8 cellular contexts compared by ENCODE assay signal in genomic region chr1:155195201-155196102, GRCh38. TPM values are rescaled to one million over a fixed set of nuclear protein-coding genes. Genes with fewer than 3 reads are reported as not detected.
DNase-seq lines count a peak whose midpoint lies in the region; ATAC-seq and TF ChIP-seq lines count a peak whose summit lies in the region.

No MANE protein-coding gene starts in this region.

- H3K4me1 ChIP-seq in SJSA1 (replicated peaks) (peaks cover 34% of the 10 kb centered on the region), fibroblast of lung (ENCODE audit: control insufficient read depth, extremely low read depth, insufficient read depth, low read length) (peaks cover 19% of the 10 kb centered on the region), rectal smooth muscle tissue (ENCODE audit: control insufficient read depth, insufficient read depth, low read length) (peaks cover 17% of the 10 kb centered on the region)

- ATAC-seq in HG02870 (IDR thresholded peaks at IDR 0.05; ENCODE audit: unreplicated experiment) (no peak), HG03135 (IDR thresholded peaks at IDR 0.05; ENCODE audit: unreplicated experiment) (no peak)

- DNase-seq in GM03348 (ENCODE audit: low spot score) (peak; percentile 42), SJSA1 (ENCODE audit: low read depth in 1 of 2, low spot score in 2 of 2) (no peak), fibroblast of lung (ENCODE audit: low read depth in 2 of 2) (peak in 1 of 2 donors; percentile 10), NCI-H446 treated with DMSO at 0.1 percent for 48 hours (lab: John Stamatoyannopoulos, UW) (no peak)
- DNase-seq in activated CD4-positive, CD25-positive, alpha-beta regulatory T cell treated with anti-CD3 and anti-CD28 coated beads, Interleukin-2, amount 50 U/mL, for 72 hours, result no peak

- H3K9ac ChIP-seq in fibroblast of lung (ENCODE audit: insufficient read depth, low read length), result peak overlapping the region; percentile 85
- H3K9ac ChIP-seq in rectal smooth muscle tissue (ENCODE audit: low read length), result no peak overlapping the region

- H3K4me3 ChIP-seq in SJSA1 (peak overlapping the region; percentile 40), fibroblast of lung (replicated peaks in 1 of 4; ENCODE audit: control extremely low read depth in 1 of 4, insufficient read depth in 1 of 4, low read depth in 3 of 4, low read length in 4 of 4) (peak overlapping the region; percentile 33 to 74 (median 54)), rectal smooth muscle tissue (ENCODE audit: low read length) (peak overlapping the region; percentile 81)

- H3K27ac ChIP-seq in SJSA1 (peak overlapping the region; percentile 79; the same call in 1 of the 2 replicates), fibroblast of lung (ENCODE audit: insufficient read depth, low read length) (peak overlapping the region; percentile 94), rectal smooth muscle tissue (ENCODE audit: low read depth, low read length) (peak overlapping the region; percentile 95)

- no peak for TF ChIP-seq CTCF in fibroblast of lung (conservative IDR thresholded peaks at IDR 0.05 in 1 of 2, IDR thresholded peaks at IDR 0.05 in 1 of 2; ENCODE audit: low read depth in 1 of 2, low read length in 2 of 2)

- peaks cover 8% of the 10 kb centered on the region for H3K79me2 ChIP-seq in fibroblast of lung (ENCODE audit: control insufficient read depth, insufficient read depth, low read length)

- H3K27me3 ChIP-seq in SJSA1 (replicated peaks) (no peaks in the 10 kb centered on the region), fibroblast of lung (ENCODE audit: control insufficient read depth, insufficient read depth, low read length) (no peaks in the 10 kb centered on the region), rectal smooth muscle tissue (ENCODE audit: control insufficient read depth, insufficient read depth, low read length) (no peaks in the 10 kb centered on the region)

- no peaks in the 10 kb centered on the region for H4K20me1 ChIP-seq in fibroblast of lung (ENCODE audit: control insufficient read depth, extremely low read depth, insufficient read depth, low read length)

- H3K36me3 ChIP-seq in SJSA1 (peaks cover 33% of the 10 kb centered on the region), fibroblast of lung (ENCODE audit: control insufficient read depth, insufficient read depth, low read length) (peaks cover 21% of the 10 kb centered on the region), rectal smooth muscle tissue (ENCODE audit: control insufficient read depth, insufficient read depth, low read length) (peaks cover 6% of the 10 kb centered on the region)

- H3K9me3 ChIP-seq in SJSA1 (replicated peaks) (no peaks in the 10 kb centered on the region), fibroblast of lung (ENCODE audit: control insufficient read depth, insufficient read depth, low read depth, low read length) (no peaks in the 10 kb centered on the region)

- H2AFZ ChIP-seq in fibroblast of lung (ENCODE audit: low read length), result no peak overlapping the region

- peak overlapping the region; percentile 95 for H3K4me2 ChIP-seq in fibroblast of lung (ENCODE audit: extremely low read depth, insufficient read depth, low read length)

RNA-seq across cellular contexts. Expression of gene THBS3, which starts 12.2 kb away (rescaled TPM):
- 3.2 and 5.4 TPM in 2 replicates for total RNA-seq in SJSA1 (2014; rRNA removed; shearing (Covaris generic))
- 36.8 and 38.3 TPM in 2 replicates for total RNA-seq in fibroblast of lung
- 30.0 and 39.6 TPM in 2 replicates for polyA plus RNA-seq in fibroblast of lung
- 25.9 and 33.5 TPM in 2 replicates for polyA plus RNA-seq in fibroblast of lung (2012)
- polyA minus RNA-seq in fibroblast of lung (ENCODE audit: low replicate concordance), result 31.4 and 41.7 TPM in 2 replicates

RNA-seq across cellular contexts. Expression of gene MTX1, which starts 13.0 kb away (rescaled TPM):
- 69.7 and 86.0 TPM in 2 replicates for total RNA-seq in SJSA1 (2014; rRNA removed; shearing (Covaris generic))
- total RNA-seq in fibroblast of lung, result 36.7 and 46.6 TPM in 2 replicates
- polyA plus RNA-seq in fibroblast of lung, result 42.2 and 52.4 TPM in 2 replicates
- polyA plus RNA-seq in fibroblast of lung (2012), result 51.8 and 72.5 TPM in 2 replicates
- 97.5 and 113 TPM in 2 replicates for polyA minus RNA-seq in fibroblast of lung (ENCODE audit: low replicate concordance)

RNA-seq across cellular contexts. Expression of gene TRIM46, which starts 21.8 kb away (rescaled TPM):
- 0.21 and 1.1 TPM in 2 replicates for total RNA-seq in SJSA1 (2014; rRNA removed; shearing (Covaris generic))
- 3.1 and 4.0 TPM in 2 replicates for total RNA-seq in fibroblast of lung
- polyA plus RNA-seq in fibroblast of lung, result 1.9 and 2.2 TPM in 2 replicates
- 2.7 and 3.4 TPM in 2 replicates for polyA plus RNA-seq in fibroblast of lung (2012)
- polyA minus RNA-seq in fibroblast of lung (ENCODE audit: low replicate concordance), result 4.6 and 5.3 TPM in 2 replicates

RNA-seq across cellular contexts. Expression of gene KRTCAP2, which starts 22.3 kb away (rescaled TPM):
- 61.7 and 94.8 TPM in 2 replicates for total RNA-seq in SJSA1 (2014; rRNA removed; shearing (Covaris generic))
- 122 and 125 TPM in 2 replicates for total RNA-seq in fibroblast of lung
- 123 and 134 TPM in 2 replicates for polyA plus RNA-seq in fibroblast of lung
- polyA plus RNA-seq in fibroblast of lung (2012), result 213 and 246 TPM in 2 replicates
- polyA minus RNA-seq in fibroblast of lung (ENCODE audit: low replicate concordance), result 358 and 370 TPM in 2 replicates

RNA-seq across cellular contexts. Expression of gene DPM3, which starts 55.1 kb away (rescaled TPM):
- 40.7 and 76.6 TPM in 2 replicates for total RNA-seq in SJSA1 (2014; rRNA removed; shearing (Covaris generic))
- 27.7 and 40.5 TPM in 2 replicates for total RNA-seq in fibroblast of lung
- polyA plus RNA-seq in fibroblast of lung, result 31.9 and 35.4 TPM in 2 replicates
- 74.2 and 92.4 TPM in 2 replicates for polyA plus RNA-seq in fibroblast of lung (2012)
- 9.8 and 13.2 TPM in 2 replicates for polyA minus RNA-seq in fibroblast of lung (ENCODE audit: low replicate concordance)
